In genomic region chr7:21946228-21946709, GRCh38 we compare ENCODE assay signal across 8 cellular contexts. TPM values are rescaled to one million over a fixed set of nuclear protein-coding genes. Genes with fewer than 3 reads are reported as not detected.
A peak's percentile ranks its signal among the peaks of the same experiment; 100 is the strongest.
DNase-seq lines count a peak whose midpoint lies in the region; ATAC-seq and TF ChIP-seq lines count a peak whose summit lies in the region.

No MANE protein-coding gene starts in this region.

- H3K4me1 ChIP-seq in right cardiac atrium (ENCODE audit: control insufficient read depth, insufficient read depth, low read length) (no peaks in the 10 kb centered on the region), mesenchymal stem cell (ENCODE audit: control insufficient read depth, insufficient read depth, low read depth, low read length) (peaks cover 17% of the 10 kb centered on the region), uterus (no peaks in the 10 kb centered on the region)

- TF ChIP-seq CTCF in astrocyte of the cerebellum (IDR thresholded peaks at IDR 0.05; ENCODE audit: low read depth, low read length, missing control alignments) (no peak), uterus (IDR thresholded peaks at IDR 0.05) (no peak)

- peaks cover 9% of the 10 kb centered on the region for H3K79me1 ChIP-seq in mesenchymal stem cell (replicated peaks; ENCODE audit: low read length, poor library complexity, severe bottlenecking)

- no peak overlapping the region for H3K4ac ChIP-seq in mesenchymal stem cell (ENCODE audit: low read depth in 1 of 2, low read length in 2 of 2)

- H3K4me2 ChIP-seq in mesenchymal stem cell (ENCODE audit: low read length, poor library complexity, severe bottlenecking) = peak overlapping the region; percentile 98

- H3K9me3 ChIP-seq in right cardiac atrium (ENCODE audit: control insufficient read depth, low read length) = no peaks in the 10 kb centered on the region
- H3K9me3 ChIP-seq in mesenchymal stem cell (ENCODE audit: control insufficient read depth, low read length) = no peaks in the 10 kb centered on the region
- H3K9me3 ChIP-seq in uterus = no peaks in the 10 kb centered on the region

- H2BK15ac ChIP-seq in mesenchymal stem cell (ENCODE audit: low read depth, poor library complexity, severe bottlenecking) = no peak overlapping the region

- H3K36me3 ChIP-seq in mesenchymal stem cell (ENCODE audit: control insufficient read depth in 1 of 2, insufficient read depth in 2 of 2, low read depth in 1 of 2, low read length in 2 of 2) = no peaks in the 10 kb centered on the region
- no peaks in the 10 kb centered on the region for H3K36me3 ChIP-seq in uterus

- H3K23ac ChIP-seq in mesenchymal stem cell (ENCODE audit: low read length in 2 of 2) = no peak overlapping the region

- peak overlapping the region; percentile 92 for H3K9ac ChIP-seq in mesenchymal stem cell (ENCODE audit: low read length)

- TF ChIP-seq POLR2A in uterus (IDR thresholded peaks at IDR 0.05) = no peak

- peak overlapping the region; percentile 47 for H3K4me3 ChIP-seq in right cardiac atrium (ENCODE audit: low read length)
- H3K4me3 ChIP-seq in astrocyte of the cerebellum (ENCODE audit: low read depth, low read length) = peak overlapping the region; percentile 65
- peak overlapping the region in 1 of 2 experiments; percentile 87 for H3K4me3 ChIP-seq in mesenchymal stem cell (ENCODE audit: insufficient read depth in 1 of 2, low read depth in 1 of 2, low read length in 2 of 2)
- peak overlapping the region; percentile 65 to 67 for H3K4me3 ChIP-seq in uterus

- H2AK5ac ChIP-seq in mesenchymal stem cell (ENCODE audit: low read length, severe bottlenecking) = no peak overlapping the region

- WGBS in right cardiac atrium = 29% methylated on average over 7 of the region's 7 CpGs
- 17% methylated on average over 7 of the region's 7 CpGs for WGBS in mesenchymal stem cell

- H3K27me3 ChIP-seq in right cardiac atrium (ENCODE audit: control insufficient read depth, insufficient read depth) (no peaks in the 10 kb centered on the region), mesenchymal stem cell (ENCODE audit: control insufficient read depth in 1 of 2, insufficient read depth in 1 of 2, low read length in 2 of 2) (peaks cover 0 to 3% of the 10 kb centered on the region in 2 experiments), uterus (no peaks in the 10 kb centered on the region)

- peak overlapping the region; percentile 15 for H4K8ac ChIP-seq in mesenchymal stem cell (ENCODE audit: low read length)

- H3K18ac ChIP-seq in mesenchymal stem cell (ENCODE audit: low read depth in 1 of 2, low read length in 2 of 2) = no peak overlapping the region

- in situ Hi-C loops in astrocyte of the cerebellum (cut with HindIII; ENCODE audit: low sequenced_read_pairs) = no loop called here

- H4K91ac ChIP-seq in mesenchymal stem cell (ENCODE audit: low read length) = no peak overlapping the region

- no peak overlapping the region for H2AFZ ChIP-seq in mesenchymal stem cell (ENCODE audit: low read depth, low read length)

- H2BK120ac ChIP-seq in mesenchymal stem cell (ENCODE audit: low read depth, low read length) = no peak overlapping the region

- H2BK5ac ChIP-seq in mesenchymal stem cell (ENCODE audit: low read depth, low read length, poor library complexity, severe bottlenecking) = no peak overlapping the region

- no peak overlapping the region for H3K27ac ChIP-seq in right cardiac atrium (ENCODE audit: low read length)
- H3K27ac ChIP-seq in mesenchymal stem cell (ENCODE audit: low read length, poor library complexity, severe bottlenecking) = no peak overlapping the region
- H3K27ac ChIP-seq in uterus = peak overlapping the region; percentile 74 to 86

- DNase-seq in right cardiac atrium = no peak
- DNase-seq in cardiac septum (ENCODE audit: low spot score) = no peak
- DNase-seq in astrocyte of the cerebellum (ENCODE audit: low read depth) = no peak
- no peak for DNase-seq in mesenchymal stem cell
- no peak for DNase-seq in uterus
- DNase-seq in NCI-H510A treated with DMSO at 0.1 percent for 48 hours (lab: John Stamatoyannopoulos, UW) = no peak
- no peak for DNase-seq in DMS153 treated with DMSO at 0.1 percent for 48 hours (lab: John Stamatoyannopoulos, UW; ENCODE audit: unreplicated experiment)

- ATAC-seq in right cardiac atrium = no peak
- ATAC-seq in GM19351 (IDR thresholded peaks at IDR 0.05; ENCODE audit: unreplicated experiment) = no peak

- no peak overlapping the region for H3K14ac ChIP-seq in mesenchymal stem cell (ENCODE audit: low read length in 2 of 2)

- intact Hi-C loops in right cardiac atrium (cut with DNase I) = no loop called here
- intact Hi-C loops in cardiac septum (cut with DNase I) = no loop called here
- intact Hi-C loops in uterus (cut with DNase I; ENCODE audit: low total_unique reads) = no loop called here

- H2BK12ac ChIP-seq in mesenchymal stem cell (ENCODE audit: low read length in 2 of 2) = peak overlapping the region in 1 of 2 experiments; percentile 23

RNA-seq across cellular contexts. Expression of gene CDCA7L, which starts 0.6 kb away (rescaled TPM):
- total RNA-seq in right cardiac atrium (10 to 100 TPM; 33.6 to 89.6 (median 67.7) TPM), cardiac septum (12.6 TPM), uterus (10 to 100 TPM; 12.6 to 61.7 (median 18.5) TPM)
- polyA plus RNA-seq in right cardiac atrium = 29.7 TPM
- polyA plus RNA-seq in mesenchymal stem cell (2013, experiment 1 of 2) = 25.6 TPM
- polyA plus RNA-seq in mesenchymal stem cell (2013, experiment 2 of 2) = 25.8 TPM

Comparison
In these comparisons a context has a peak if more than half of its experiments do, and no peak if none do; other contexts are left out.
1. H3K27ac ChIP-seq: peak in uterus (2 of 2); none in right cardiac atrium (single experiment) and mesenchymal stem cell (single experiment).